In genomic region chr18:70464343-70465114, GRCh38 we compare ENCODE assay signal across 9 cellular contexts.
DNase-seq lines count a peak whose midpoint lies in the region; ATAC-seq, FAIRE-seq and TF ChIP-seq lines count a peak whose summit lies in the region.
"Had no signal": no experiment of that assay in that cellular context is flagged by ENCODE, and none has a peak within 500 bp of the region (broad histone marks: within the 10 kb centered on the region; RNA-seq: fewer than 3 reads in every experiment).

No MANE protein-coding gene starts in this region.

- DNase-seq in A673 (ENCODE audit: low spot score), result peak; percentile 77
- peak; percentile 63 for DNase-seq in NCI-H2107 (lab: John Stamatoyannopoulos, UW)
- DNase-seq in effector CD8-positive, alpha-beta T cell (lab: John Stamatoyannopoulos, UW), result peak; percentile 2
- peak; percentile 64 for DNase-seq in HepG2 (ENCODE audit: low spot score)
- peak; percentile 20 to 23 for DNase-seq in stimulated activated CD4-positive, alpha-beta T cell treated with anti-CD3 and anti-CD28 coated beads, Interleukin-2, amount 100 ng/mL, for 48 hours

- POLR2A ChIA-PET in A673 (lab: Charles Lee; ENCODE audit: low non-redundant PET), result no interaction called here
- POLR2A ChIA-PET in HepG2 (lab: Yijun Ruan, JAX), result no interaction called here

- 9% methylated on average over 16 of the region's 18 CpGs for WGBS in HepG2 (ENCODE audit: low lambda C conversion rate)

- no peaks in the 10 kb centered on the region for H3K79me2 ChIP-seq in HepG2 (ENCODE audit: insufficient read depth, low read length)

- FAIRE-seq in HepG2 (lab: Jason Lieb, UNC), result peak; percentile 72
- FAIRE-seq: GM18507 had no signal

- no TSS peak for BruUV-seq in A673 (replicated peaks; lab: Mats Ljungman, UMichigan)
- no TSS peak for BruUV-seq in HepG2 (replicated peaks; lab: Mats Ljungman, UMichigan)

- H3K27ac ChIP-seq in A673 (ENCODE audit: low read depth, low read length, poor library complexity, severe bottlenecking) (no peak overlapping the region), HepG2 (ENCODE audit: extremely low read length, insufficient read depth, low read length) (no peak overlapping the region)

- peak overlapping the region; percentile 22 for H2AFZ ChIP-seq in HepG2 (ENCODE audit: low read length)

- H4K20me1 ChIP-seq in HepG2 (ENCODE audit: insufficient read depth, low read length), result no peaks in the 10 kb centered on the region

- CTCF ChIA-PET in A673 (lab: Charles Lee), result no interaction called here
- CTCF ChIA-PET in HepG2 (lab: Yijun Ruan, JAX; ENCODE audit: low intra/inter-chr PET ratio, low total read pairs), result no interaction called here

- H3K4me1 ChIP-seq in A673 (ENCODE audit: insufficient read depth, low read length, poor library complexity, severe bottlenecking) (peaks cover 3% of the 10 kb centered on the region), HepG2 (ENCODE audit: insufficient read depth, low read length) (peaks cover 36% of the 10 kb centered on the region)

- 0 out of 2 replicates have a peak, but pooled peaks have one; percentile 28 for TF ChIP-seq RAD21 in HepG2 (CRISPR knock-in tag; IDR thresholded peaks at IDR 0.05)

- intact Hi-C loops in A673 (cut with micrococcal nuclease; ENCODE audit: unreplicated experiment), result no loop called here
- intact Hi-C loops in HepG2 (cut with micrococcal nuclease; ENCODE audit: unreplicated experiment), result loop anchor here (2.0 kb wide), 1 partner anchor 26 kb away; no protein-coding TSS in a partner anchor

- H3K36me3 ChIP-seq in A673 (ENCODE audit: insufficient read depth, low read length, poor library complexity, severe bottlenecking) (no peaks in the 10 kb centered on the region), HepG2 (replicated peaks in 1 of 2; ENCODE audit: control insufficient read depth in 1 of 2, insufficient read depth in 2 of 2, low read length in 2 of 2) (no peaks in the 10 kb centered on the region)

- H3K9ac ChIP-seq in HepG2 (ENCODE audit: insufficient read depth, low read depth, low read length), result no peak overlapping the region

- ATAC-seq in GM18505 (IDR thresholded peaks at IDR 0.05; ENCODE audit: unreplicated experiment), result peak; percentile 54
- peak; percentile 77 for ATAC-seq in HepG2
- no peak for ATAC-seq in GM18870 (IDR thresholded peaks at IDR 0.05; ENCODE audit: unreplicated experiment)

- TF ChIP-seq CTCF in A673 (conservative IDR thresholded peaks at IDR 0.05; ENCODE audit: low read depth, low read length) (peak; percentile 40), WI38 (IDR thresholded peaks at IDR 0.05; ENCODE audit: low read depth, low read length) (0 out of 2 replicates have a peak, but pooled peaks have one; percentile 10), HepG2 (CRISPR knock-in tag; IDR thresholded peaks at IDR 0.05) (peak; percentile 59)

- no peaks in the 10 kb centered on the region for H3K9me3 ChIP-seq in A673 (ENCODE audit: low read depth, low read length, poor library complexity, severe bottlenecking)
- no peaks in the 10 kb centered on the region for H3K9me3 ChIP-seq in HepG2 (ENCODE audit: low read length)

- in situ Hi-C loops in HepG2 (cut with HindIII; ENCODE audit: extremely low pct_ligation_motif_present, low pct_unique_long_range_greater_than_20kb), result no loop called here

- TF ChIP-seq EP300 in HepG2 (IDR thresholded peaks at IDR 0.05; ENCODE audit: low read depth in 2 of 2, low read length in 2 of 2) (no peak), HepG2 (CRISPR knock-in tag; IDR thresholded peaks at IDR 0.05; ENCODE audit: borderline replicate concordance) (no peak)

- H3K4me3 ChIP-seq in A673 (ENCODE audit: low read depth, low read length, poor library complexity, severe bottlenecking) (peak overlapping the region; percentile 31), WI38 (ENCODE audit: low read depth, low read length) (peak overlapping the region; percentile 24), HepG2 (replicated peaks in 1 of 3; ENCODE audit: insufficient read depth in 1 of 3, low read depth in 2 of 3, low read length in 3 of 3) (peak overlapping the region; percentile 34 to 46 (median 43))

- no peak for TF ChIP-seq POLR2A in GM18505 (IDR thresholded peaks at IDR 0.05; ENCODE audit: borderline replicate concordance, extremely low read depth, insufficient read depth, insufficient read length)
- TF ChIP-seq POLR2A in HepG2 (IDR thresholded peaks at IDR 0.05; ENCODE audit: insufficient read depth in 1 of 2, low read depth in 2 of 2, low read length in 2 of 2), result no peak

- H3K27me3 ChIP-seq in A673 (replicated peaks; ENCODE audit: insufficient read depth, low read depth, low read length, poor library complexity) (no peaks in the 10 kb centered on the region), HepG2 (ENCODE audit: control insufficient read depth in 1 of 2, insufficient read depth in 2 of 2, low read length in 2 of 2) (no peaks in the 10 kb centered on the region)

- peak overlapping the region; percentile 71 for H3K4me2 ChIP-seq in HepG2 (ENCODE audit: low read depth, low read length)

TF ChIP-seq in HepG2, 621 proteins besides CTCF, POLR2A, EP300 and RAD21 (continues in another document):
- no peak for TF ChIP-seq IRF2 (CRISPR knock-in tag; IDR thresholded peaks at IDR 0.05)
- TF ChIP-seq ESRRA (CRISPR knock-in tag; IDR thresholded peaks at IDR 0.05; ENCODE audit: low read depth), result no peak
- TF ChIP-seq ZSCAN25 (CRISPR knock-in tag; IDR thresholded peaks at IDR 0.05), result peak; percentile 97
- 0 out of 2 replicates have a peak, but pooled peaks have one; percentile 37 for TF ChIP-seq TFDP2 (CRISPR knock-in tag; IDR thresholded peaks at IDR 0.05)
- TF ChIP-seq SALL1 (CRISPR knock-in tag; IDR thresholded peaks at IDR 0.05), result peak; percentile 65; the same call in 1 of the 2 replicates
- TF ChIP-seq ZMYM4 (CRISPR knock-in tag; IDR thresholded peaks at IDR 0.05), result peak; percentile 63; the same call in 1 of the 2 replicates
- TF ChIP-seq TFDP1 (CRISPR knock-in tag; IDR thresholded peaks at IDR 0.05; ENCODE audit: borderline replicate concordance), result peak; percentile 42; the same call in 1 of the 2 replicates
- no peak for TF ChIP-seq HDAC2 (CRISPR knock-in tag; IDR thresholded peaks at IDR 0.05)
- TF ChIP-seq ATAD3A (CRISPR knock-in tag; IDR thresholded peaks at IDR 0.05), result no peak
- TF ChIP-seq KDM2A (CRISPR knock-in tag; IDR thresholded peaks at IDR 0.05; ENCODE audit: borderline replicate concordance, low read depth), result 0 out of 2 replicates have a peak, but pooled peaks have one; percentile 19
- TF ChIP-seq XBP1 (CRISPR knock-in tag; IDR thresholded peaks at IDR 0.05), result no peak
- TF ChIP-seq ZSCAN20 (CRISPR knock-in tag; IDR thresholded peaks at IDR 0.05; ENCODE audit: borderline replicate concordance), result no peak
- TF ChIP-seq ZNF704 (CRISPR knock-in tag; IDR thresholded peaks at IDR 0.05; ENCODE audit: borderline replicate concordance), result no peak
- no peak for TF ChIP-seq PRDM15 (CRISPR knock-in tag; IDR thresholded peaks at IDR 0.05)

Comparison
In these comparisons a context has a peak if more than half of its experiments do, and no peak if none do; other contexts are left out.
1. DNase-seq: peak in every context shown above with its lines; median percentile 77 in A673; 64 in HepG2; 63 in NCI-H2107; 22 in stimulated activated CD4-positive, alpha-beta T cell treated with anti-CD3 and anti-CD28 coated beads, Interleukin-2, amount 100 ng/mL, for 48 hours; 2 in effector CD8-positive, alpha-beta T cell.